In the genomic region with DNA sequence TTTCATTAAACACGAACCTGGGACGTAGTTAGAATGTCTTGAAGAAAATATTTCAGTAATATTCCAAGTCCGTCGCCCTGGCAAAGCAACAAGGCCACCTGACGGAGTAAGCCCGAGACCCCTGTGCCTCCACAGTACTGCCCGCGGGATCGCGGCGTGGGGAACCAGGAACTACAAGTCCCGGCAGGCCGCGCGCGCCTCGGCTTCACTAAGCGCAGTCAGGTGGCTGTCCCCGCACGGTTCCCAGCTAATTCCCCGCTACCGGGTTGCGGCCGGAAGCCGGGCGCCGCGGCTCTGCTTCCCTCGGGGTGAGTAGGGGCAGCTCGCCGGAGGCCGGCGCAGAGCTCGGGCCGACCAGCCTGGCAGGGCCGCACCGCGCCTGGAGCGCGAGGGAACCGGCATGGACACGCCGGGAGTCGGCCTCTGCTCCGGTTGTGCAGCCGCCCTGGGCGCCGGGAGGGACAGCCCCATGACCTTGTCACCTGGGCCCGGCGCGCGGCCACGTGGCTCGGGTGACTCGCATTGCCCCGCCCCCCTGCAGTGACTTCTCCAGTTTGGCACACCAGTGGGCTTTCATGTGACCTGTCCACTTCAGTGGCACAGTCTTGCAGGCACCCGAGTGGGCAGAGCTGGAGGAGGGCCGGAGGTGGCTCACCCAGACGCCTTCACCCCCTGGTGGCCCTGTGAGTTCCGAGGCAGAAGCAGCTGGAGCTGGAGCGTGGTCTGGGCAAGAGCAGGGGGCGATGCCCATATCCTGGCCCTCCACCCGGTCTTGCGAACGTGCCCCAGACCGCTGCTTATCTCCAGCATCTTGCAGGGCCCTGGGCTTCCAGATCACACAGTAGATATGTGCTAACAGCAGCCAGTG, we compare ENCODE assay signal across 8 cellular contexts. TPM values are rescaled to one million over a fixed set of nuclear protein-coding genes. Genes with fewer than 3 reads are reported as not detected.
DNase-seq lines count a peak whose midpoint lies in the region; ATAC-seq and TF ChIP-seq lines count a peak whose summit lies in the region.

A gene with protein sequence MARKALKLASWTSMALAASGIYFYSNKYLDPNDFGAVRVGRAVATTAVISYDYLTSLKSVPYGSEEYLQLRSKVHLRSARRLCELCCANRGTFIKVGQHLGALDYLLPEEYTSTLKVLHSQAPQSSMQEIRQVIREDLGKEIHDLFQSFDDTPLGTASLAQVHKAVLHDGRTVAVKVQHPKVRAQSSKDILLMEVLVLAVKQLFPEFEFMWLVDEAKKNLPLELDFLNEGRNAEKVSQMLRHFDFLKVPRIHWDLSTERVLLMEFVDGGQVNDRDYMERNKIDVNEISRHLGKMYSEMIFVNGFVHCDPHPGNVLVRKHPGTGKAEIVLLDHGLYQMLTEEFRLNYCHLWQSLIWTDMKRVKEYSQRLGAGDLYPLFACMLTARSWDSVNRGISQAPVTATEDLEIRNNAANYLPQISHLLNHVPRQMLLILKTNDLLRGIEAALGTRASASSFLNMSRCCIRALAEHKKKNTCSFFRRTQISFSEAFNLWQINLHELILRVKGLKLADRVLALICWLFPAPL (plus strand): TSS at position 247 of the 868 bp plus-strand sequence. CDS start 18,870 bp downstream, outside the sequence.

- H3K4me3 ChIP-seq in kidney epithelial cell (ENCODE audit: low read depth, low read length): peak within 1 kb of the TSS; percentile 93

- H3K27me3 ChIP-seq in kidney epithelial cell (ENCODE audit: control insufficient read depth, insufficient read depth, low read length): no peaks in the 10 kb centered on the region

- no peaks in the 10 kb centered on the region for H3K36me3 ChIP-seq in kidney epithelial cell (ENCODE audit: control insufficient read depth, insufficient read depth, low read length)

- DNase-seq in AML-193 (lab: John Stamatoyannopoulos, UW) (peak; percentile 73 to 78), NCI-H345 (lab: John Stamatoyannopoulos, UW) (peak; percentile 90), cerebellar nuclear complex (lab: John Stamatoyannopoulos, UW) (peak; percentile 27 to 44), kidney epithelial cell (ENCODE audit: low read depth) (peak; percentile 38)
- DNase-seq in activated CD4-positive, CD25-positive, alpha-beta regulatory T cell treated with anti-CD3 and anti-CD28 coated beads, Interleukin-2, amount 50 U/mL, for 72 hours: peak; percentile 86
- peak; percentile 74 to 85 for DNase-seq in stimulated activated CD4-positive, alpha-beta T cell treated with anti-CD3 and anti-CD28 coated beads, Interleukin-15, amount 100 ng/mL, for 48 hours (ENCODE audit: low read depth in 2 of 2)

- peak; percentile 46 for TF ChIP-seq CTCF in kidney epithelial cell (IDR thresholded peaks at IDR 0.05; ENCODE audit: insufficient read depth, low read length, poor library complexity, severe bottlenecking)

- peak; percentile 97 for ATAC-seq in GM19025 (IDR thresholded peaks at IDR 0.05; ENCODE audit: low read depth, unreplicated experiment)
- ATAC-seq in HG03280 (IDR thresholded peaks at IDR 0.05; ENCODE audit: unreplicated experiment): peak; percentile 95

RNA-seq across cellular contexts. Expression of the gene that starts here (rescaled TPM):
- 6.4 and 9.3 TPM in 2 replicates for total RNA-seq in kidney epithelial cell

Comparison
In these comparisons a context has a peak if more than half of its experiments do, and no peak if none do; other contexts are left out.
1. Peak in every context shown above with its lines: DNase-seq, ATAC-seq and H3K4me3 ChIP-seq.
2. DNase-seq: peak in every context shown above with its lines; median percentile 90 in NCI-H345; 86 in activated CD4-positive, CD25-positive, alpha-beta regulatory T cell treated with anti-CD3 and anti-CD28 coated beads, Interleukin-2, amount 50 U/mL, for 72 hours; 80 in stimulated activated CD4-positive, alpha-beta T cell treated with anti-CD3 and anti-CD28 coated beads, Interleukin-15, amount 100 ng/mL, for 48 hours; 76 in AML-193; 38 in kidney epithelial cell; 36 in cerebellar nuclear complex.